In the genomic region with DNA sequence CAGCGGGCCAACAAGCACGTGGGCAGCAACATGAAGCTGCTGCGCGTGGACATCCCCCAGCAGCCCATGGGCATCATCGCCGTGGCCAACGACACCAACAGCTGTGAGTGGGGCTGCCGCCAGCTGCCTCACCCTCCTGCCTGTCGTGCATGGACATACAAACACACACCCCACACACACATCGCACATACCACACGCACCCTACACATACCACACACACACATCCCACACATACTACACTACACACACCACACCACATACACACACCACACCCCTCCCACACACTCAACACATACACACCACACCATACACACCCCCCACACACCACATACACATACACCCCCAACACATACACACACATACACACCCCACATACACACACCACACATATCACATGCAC, we compare ENCODE assay signal across 21 cellular contexts. TPM values are rescaled to one million over a fixed set of nuclear protein-coding genes. Genes with fewer than 3 reads are reported as not detected.
"Had no signal": no experiment of that assay in that cellular context is flagged by ENCODE, and none has a peak within 500 bp of the region (broad histone marks: within the 10 kb centered on the region; RNA-seq: fewer than 3 reads in every experiment).

No MANE protein-coding gene starts in this region.

- H3K4me3 Mint-ChIP-seq: activated CD4-positive, alpha-beta T cell treated with anti-CD3 and anti-CD28 coated beads, Interleukin-2, amount 10 ng/mL, durations not matched to agents 24 days and 14 days; effector memory CD8-positive, alpha-beta T cell; nephron; WTC11 had no signal

- H3K4me2 ChIP-seq: smooth muscle cell had no signal

- H3K27me3 ChIP-seq: ascending aorta, stomach, testis had no signal

- H3K9me3 ChIP-seq: ascending aorta, stomach, testis had no signal

- H3K27me3 Mint-ChIP-seq: activated CD4-positive, alpha-beta T cell treated with anti-CD3 and anti-CD28 coated beads, Interleukin-2, amount 10 ng/mL, durations not matched to agents 24 days and 14 days had no signal

- H3K4me1 Mint-ChIP-seq: activated CD4-positive, alpha-beta T cell treated with anti-CD3 and anti-CD28 coated beads, Interleukin-2, amount 10 ng/mL, durations not matched to agents 24 days and 14 days; WTC11 had no signal

- DNase-seq: activated CD4-positive, alpha-beta T cell treated with anti-CD3 and anti-CD28 coated beads, Interleukin-2, amount 10 ng/mL, durations not matched to agents 24 days and 14 days; activated CD8-positive, alpha-beta memory T cell treated with anti-CD3 and anti-CD28 coated beads for 24 hours; dermis blood vessel endothelial cell; effector memory CD8-positive, alpha-beta T cell; foreskin fibroblast; kidney glomerular epithelial cell; occipital lobe; right cardiac atrium; stimulated activated CD4-positive, alpha-beta T cell treated with anti-CD3 and anti-CD28 coated beads, Interleukin-4, amount 100 ng/mL, for 4 hours; stimulated activated CD8-positive, alpha-beta memory T cell treated with anti-CD3 and anti-CD28 coated beads, Interleukin-4, amount 100 ng/mL, for 48 hours; stomach; testis had no signal

- H3K27ac Mint-ChIP-seq: activated CD4-positive, alpha-beta T cell treated with anti-CD3 and anti-CD28 coated beads, Interleukin-2, amount 10 ng/mL, durations not matched to agents 24 days and 14 days; effector memory CD8-positive, alpha-beta T cell; nephron; WTC11 had no signal

- H3K9me3 Mint-ChIP-seq: activated CD4-positive, alpha-beta T cell treated with anti-CD3 and anti-CD28 coated beads, Interleukin-2, amount 10 ng/mL, durations not matched to agents 24 days and 14 days; effector memory CD8-positive, alpha-beta T cell; nephron had no signal

- H3K4me3 ChIP-seq: ascending aorta, smooth muscle cell, stomach, testis had no signal

- ATAC-seq: effector memory CD8-positive, alpha-beta T cell; right cardiac atrium; WTC11 had no signal

- H3K27ac ChIP-seq: ascending aorta, epithelial cell of prostate, stomach, testis had no signal

- H3K4me1 ChIP-seq: ascending aorta, stomach had no signal

RNA-seq across cellular contexts. Expression of gene NXPH4, which starts 25.2 kb away (rescaled TPM):
- total RNA-seq: ascending aorta had no signal

RNA-seq across cellular contexts. Expression of gene LRP1-AS, which starts 44.0 kb away (rescaled TPM):
- total RNA-seq: activated CD4-positive, alpha-beta T cell treated with anti-CD3 and anti-CD28 coated beads, Interleukin-2, amount 10 ng/mL, durations not matched to agents 24 days and 14 days; ascending aorta; chondrocyte; dermis blood vessel endothelial cell; lower leg skin; occipital lobe; posterior vena cava; right cardiac atrium; smooth muscle cell; stomach; testis; urinary bladder; WTC11 had no signal
- polyA plus RNA-seq: right cardiac atrium, smooth muscle cell, stomach, urinary bladder had no signal

RNA-seq across cellular contexts. Expression of gene STAC3, which starts 59.6 kb away (rescaled TPM):
- total RNA-seq: ascending aorta, dermis blood vessel endothelial cell had no signal
- polyA plus RNA-seq: smooth muscle cell had no signal
